10 cellular contexts compared by ENCODE assay signal in genomic region chr7:156606135-156606534, GRCh38.
"Had no signal": no experiment of that assay in that cellular context is flagged by ENCODE, and none has a peak within 500 bp of the region (broad histone marks: within the 10 kb centered on the region; RNA-seq: fewer than 3 reads in every experiment).

No MANE protein-coding gene starts in this region.

- FAIRE-seq: H1, H54 had no signal

- H3K9me3 Mint-ChIP-seq: GM23338, H9, HFFc6 had no signal

- H3K36me3 ChIP-seq: HAP-1 had no signal

- H3K4me3 Mint-ChIP-seq: GM23338, H9, HFFc6 had no signal

- H3K9me3 ChIP-seq: HAP-1 had no signal

- ATAC-seq: GM23338, HCT116 had no signal

- H2AFZ ChIP-seq: GM23248, GM23338 had no signal

- H3K9ac ChIP-seq: GM23248 had no signal

- H3K4me1 ChIP-seq: HAP-1 had no signal

- DNase-seq: GM23248, GOT3, H9, HCEC 1CT, HFFc6 had no signal

- H3K27ac ChIP-seq: GM23248 had no signal

- H3K4me2 ChIP-seq: GM23338 had no signal

- H3K4me3 ChIP-seq: GM23248, GM23338, HAP-1 had no signal

- H3K27ac Mint-ChIP-seq: GM23338, H9, HFFc6 had no signal
